In the genomic region with DNA sequence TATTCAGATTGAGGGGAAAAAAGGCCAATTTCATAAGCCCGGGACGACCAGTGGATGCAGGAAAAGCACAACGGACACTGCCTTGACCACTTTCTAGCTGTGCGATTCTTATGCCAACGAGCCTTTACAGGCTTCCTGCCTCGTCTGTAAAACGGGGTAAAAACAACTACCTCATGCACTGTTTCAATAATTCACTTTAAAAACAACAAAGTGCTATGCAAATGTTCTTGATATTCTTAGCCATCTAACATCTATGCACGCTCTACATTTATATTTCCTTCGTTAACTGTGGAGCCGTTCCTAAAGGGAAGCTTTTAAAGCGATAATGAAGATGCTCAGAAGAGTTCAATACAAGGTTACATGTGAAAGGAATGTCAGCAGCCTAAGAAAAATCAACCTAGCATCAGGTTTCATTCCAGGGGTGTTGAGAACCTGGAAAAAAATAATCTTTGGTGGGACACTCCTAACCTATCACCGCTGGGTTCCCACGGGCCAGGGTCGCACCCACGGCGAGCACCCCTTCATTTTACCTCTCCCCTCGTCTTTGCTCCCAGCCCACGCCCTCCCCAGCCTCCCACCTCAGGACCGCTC, we compare ENCODE assay signal across 8 cellular contexts. TPM values are rescaled to one million over a fixed set of nuclear protein-coding genes. Genes with fewer than 3 reads are reported as not detected.
DNase-seq lines count a peak whose midpoint lies in the region; ATAC-seq and TF ChIP-seq lines count a peak whose summit lies in the region.

No MANE protein-coding gene starts in this region.

- no peaks in the 10 kb centered on the region for H3K27me3 Mint-ChIP-seq in naive B cell

- no peaks in the 10 kb centered on the region for H3K36me3 Mint-ChIP-seq in naive B cell

- peaks cover 4% of the 10 kb centered on the region; the same call in 1 of the 2 replicates for H3F3A ChIP-seq in OCI-LY1 (ENCODE audit: insufficient read depth, low read length)

- no peaks in the 10 kb centered on the region for H3K9me2 ChIP-seq in OCI-LY1 (ENCODE audit: low read depth, low read length)

- H3K36me3 ChIP-seq in ACC112 (ENCODE audit: insufficient read depth, low read length) (no peaks in the 10 kb centered on the region), OCI-LY1 (ENCODE audit: insufficient read depth, low read length) (no peaks in the 10 kb centered on the region)

- DNase-seq in dorsolateral prefrontal cortex (no peak), naive B cell (no peak), LoVo (ENCODE audit: low spot score) (no peak), hippocampal formation (lab: John Stamatoyannopoulos, UW) (no peak), NCI-H1048 (lab: John Stamatoyannopoulos, UW) (no peak)

- H3K4me2 ChIP-seq in OCI-LY1 (ENCODE audit: low read length) = peak overlapping the region; percentile 90

- H3K4me3 ChIP-seq in ACC112 (ENCODE audit: low read depth, low read length) (peak overlapping the region; percentile 88), OCI-LY1 (ENCODE audit: low read depth, low read length, poor library complexity, severe bottlenecking) (peak overlapping the region; percentile 68), dorsolateral prefrontal cortex (peak overlapping the region; percentile 51 to 95 (median 82))

- H3K9me3 Mint-ChIP-seq in naive B cell = no peaks in the 10 kb centered on the region

- no peaks in the 10 kb centered on the region for H3K9me3 ChIP-seq in OCI-LY1 (ENCODE audit: low read length)

- peak overlapping the region; percentile 75 for H3K9ac ChIP-seq in OCI-LY1 (ENCODE audit: low read length)

- peaks cover 23 to 35% (median 31%) of the 10 kb centered on the region in 3 donors for H3K4me1 Mint-ChIP-seq in naive B cell

- peak overlapping the region; percentile 87 to 97 (median 93) for H3K4me3 Mint-ChIP-seq in naive B cell

- peaks cover 38% of the 10 kb centered on the region for H3K4me1 ChIP-seq in ACC112 (ENCODE audit: control insufficient read depth, insufficient read depth, low read length, unreplicated experiment)
- H3K4me1 ChIP-seq in OCI-LY1 (ENCODE audit: insufficient read depth, low read length, severe bottlenecking) = peaks cover 34% of the 10 kb centered on the region

- peaks cover 20% of the 10 kb centered on the region for H3K79me2 ChIP-seq in ACC112 (ENCODE audit: control insufficient read depth, insufficient read depth, low read length, unreplicated experiment)
- H3K79me2 ChIP-seq in OCI-LY1 (ENCODE audit: insufficient read depth, low read length) = no peaks in the 10 kb centered on the region

- ATAC-seq in GM18511 (IDR thresholded peaks at IDR 0.05; ENCODE audit: unreplicated experiment) = peak; percentile 6
- no peak for ATAC-seq in naive B cell (ENCODE audit: low read depth in 2 of 2)

- H3K27ac Mint-ChIP-seq in naive B cell = peak overlapping the region; percentile 87 to 95 (median 90)

- H4K20me1 ChIP-seq in OCI-LY1 (ENCODE audit: insufficient read depth, low read length) = no peaks in the 10 kb centered on the region

- H2AFZ ChIP-seq in ACC112 (ENCODE audit: low read length, unreplicated experiment) (peak overlapping the region; percentile 85), OCI-LY1 (ENCODE audit: low read length) (peak overlapping the region; percentile 91)

- intact Hi-C loops in dorsolateral prefrontal cortex (cut with DNase I) = loop anchor here (5.0 to 10.0 kb wide), 5 partner anchors 38 to 339 kb away; a partner anchor contains a TSS

- peak overlapping the region; percentile 73 for H3K27ac ChIP-seq in ACC112 (ENCODE audit: low read depth, low read length)
- peak overlapping the region; percentile 69 for H3K27ac ChIP-seq in OCI-LY1 (ENCODE audit: low read depth, low read length, poor library complexity, severe bottlenecking)
- peak overlapping the region; percentile 80 to 100 (median 98) for H3K27ac ChIP-seq in dorsolateral prefrontal cortex

- H3K27me3 ChIP-seq in ACC112 (ENCODE audit: insufficient read depth, low read length) (no peaks in the 10 kb centered on the region), OCI-LY1 (ENCODE audit: insufficient read depth, low read length) (no peaks in the 10 kb centered on the region), dorsolateral prefrontal cortex (no peaks in the 10 kb centered on the region)

- TF ChIP-seq CTCF in OCI-LY1 (IDR thresholded peaks at IDR 0.05; ENCODE audit: low read length) (no peak), dorsolateral prefrontal cortex (IDR thresholded peaks at IDR 0.05 in 54 of 56, conservative IDR thresholded peaks at IDR 0.05 in 2 of 56; ENCODE audit: low read depth in 1 of 56, partially characterized antibody in 56 of 56) (peak in 11 of 56 donors; percentile 11 to 57 (median 33))

RNA-seq across cellular contexts. Expression of a gene that starts 1.0 kb away (rescaled TPM):
- total RNA-seq in dorsolateral prefrontal cortex = 10 to 100 TPM in 109 of 120 experiments, 1 to 10 TPM in 11; 8.2 to 18.0 (median 12.7) TPM
- 1 to 10 TPM; 4.1 to 6.8 (median 5.4) TPM for polyA plus RNA-seq in naive B cell (ENCODE audit: low read depth in 6 of 6)
